ENCODE assay signal across 9 cellular contexts in the genomic region with DNA sequence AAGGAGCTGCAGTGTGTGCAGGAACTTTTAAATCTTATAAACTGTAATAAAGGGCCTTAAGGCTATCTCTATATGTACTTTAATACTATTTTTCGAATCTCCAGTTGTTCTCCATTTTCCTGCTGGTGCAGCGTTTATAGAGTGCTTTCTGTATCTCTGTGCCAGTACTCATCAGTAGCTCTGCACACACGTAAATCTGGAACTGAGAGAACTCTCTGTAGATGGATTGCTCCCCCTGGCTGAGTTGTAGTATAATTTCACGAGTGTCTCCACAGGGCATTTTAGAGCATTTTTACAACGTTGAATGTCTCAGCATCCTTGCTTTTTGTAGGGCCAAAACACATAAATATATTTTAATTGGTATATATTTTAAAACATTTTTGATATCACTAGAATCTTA.
A peak's percentile ranks its signal among the peaks of the same experiment; 100 is the strongest.
DNase-seq lines count a peak whose midpoint lies in the region; ATAC-seq, FAIRE-seq and TF ChIP-seq lines count a peak whose summit lies in the region.
"Had no signal": no experiment of that assay in that cellular context is flagged by ENCODE, and none has a peak within 500 bp of the region (broad histone marks: within the 10 kb centered on the region; RNA-seq: fewer than 3 reads in every experiment).

No MANE protein-coding gene starts in this region.

- H3K9me3 ChIP-seq in astrocyte (ENCODE audit: insufficient read depth, low read depth, low read length), result no peaks in the 10 kb centered on the region

- H3K4me1 Mint-ChIP-seq in astrocyte (ENCODE audit: low read depth, unreplicated experiment) (no peaks in the 10 kb centered on the region), T-cell (no peaks in the 10 kb centered on the region)

- H2AFZ ChIP-seq in astrocyte (ENCODE audit: low read depth, low read length), result no peak overlapping the region

- DNase-seq in NCI-H345 (lab: John Stamatoyannopoulos, UW), result peak; percentile 28
- DNase-seq in NCI-H345 treated with DMSO at 0.1 percent for 48 hours (lab: John Stamatoyannopoulos, UW; ENCODE audit: unreplicated experiment), result no peak
- DNase-seq in NCI-H1930 (lab: John Stamatoyannopoulos, UW), result peak; percentile 3 to 16
- peak; percentile 0 for DNase-seq in astrocyte (ENCODE audit: low read depth)
- DNase-seq in midbrain (lab: John Stamatoyannopoulos, UW), result peak; percentile 13
- DNase-seq in ecto neural progenitor cell (ENCODE audit: low spot score), result no peak
- no peak for DNase-seq in NCI-H1048 (lab: John Stamatoyannopoulos, UW)
- no peak for DNase-seq in T-cell

- no peak overlapping the region for H3K4me3 ChIP-seq in astrocyte (ENCODE audit: insufficient read depth, low read depth, low read length)
- H3K4me3 ChIP-seq: lung had no signal

- no peaks in the 10 kb centered on the region for H3K27me3 Mint-ChIP-seq in astrocyte (ENCODE audit: low read depth, unreplicated experiment)
- H3K27me3 Mint-ChIP-seq in T-cell, result no peaks in the 10 kb centered on the region

- no peaks in the 10 kb centered on the region for H3K79me2 ChIP-seq in astrocyte (ENCODE audit: insufficient read depth, low read length)

- CTCF ChIA-PET in T-cell (lab: Charles Lee), result no interaction called here

- H3K27ac ChIP-seq in astrocyte (ENCODE audit: low read depth, low read length), result no peak overlapping the region

- H3K27me3 ChIP-seq in astrocyte (ENCODE audit: insufficient read depth, low read length), result no peaks in the 10 kb centered on the region

- H3K27ac Mint-ChIP-seq in astrocyte (ENCODE audit: unreplicated experiment), result no peak overlapping the region
- no peak overlapping the region for H3K27ac Mint-ChIP-seq in T-cell

- peak; percentile 8 for TF ChIP-seq CTCF in astrocyte (IDR thresholded peaks at IDR 0.05; ENCODE audit: insufficient read depth, low read depth, low read length)

- H3K9me3 Mint-ChIP-seq in astrocyte (ENCODE audit: unreplicated experiment), result no peaks in the 10 kb centered on the region
- no peaks in the 10 kb centered on the region for H3K9me3 Mint-ChIP-seq in T-cell

- no peaks in the 10 kb centered on the region for H3K36me3 ChIP-seq in astrocyte (ENCODE audit: insufficient read depth, low read length)

- no peak for ATAC-seq in T-cell (replicated peaks in 1 of 4)

- no peak overlapping the region for H3K4me3 Mint-ChIP-seq in astrocyte (ENCODE audit: unreplicated experiment)
- H3K4me3 Mint-ChIP-seq in T-cell, result no peak overlapping the region

- H4K20me1 ChIP-seq in astrocyte (ENCODE audit: insufficient read depth, low read length), result no peaks in the 10 kb centered on the region

- H3K4me2 ChIP-seq in astrocyte (ENCODE audit: low read length), result no peak overlapping the region

- POLR2A ChIA-PET in T-cell (lab: Charles Lee), result no interaction called here

- no peak for FAIRE-seq in astrocyte (lab: Jason Lieb, UNC)

- no peak overlapping the region for H3K9ac ChIP-seq in astrocyte (ENCODE audit: low read length)

- H3K4me1 ChIP-seq in astrocyte (ENCODE audit: insufficient read depth, low read length), result no peaks in the 10 kb centered on the region

- H3K36me3 Mint-ChIP-seq in astrocyte (ENCODE audit: low read depth, unreplicated experiment) (no peaks in the 10 kb centered on the region), T-cell (no peaks in the 10 kb centered on the region)

Comparison
In these comparisons a context has a peak if more than half of its experiments do, and no peak if none do; other contexts are left out.
1. DNase-seq: peak in NCI-H345 (single experiment), NCI-H1930 (2 of 2), astrocyte (single experiment) and midbrain (single experiment); none in NCI-H345 treated with DMSO at 0.1 percent for 48 hours (single experiment), ecto neural progenitor cell (single experiment), NCI-H1048 (single experiment) and T-cell (0 of 34).